30 cellular contexts compared by ENCODE assay signal in the genomic region with DNA sequence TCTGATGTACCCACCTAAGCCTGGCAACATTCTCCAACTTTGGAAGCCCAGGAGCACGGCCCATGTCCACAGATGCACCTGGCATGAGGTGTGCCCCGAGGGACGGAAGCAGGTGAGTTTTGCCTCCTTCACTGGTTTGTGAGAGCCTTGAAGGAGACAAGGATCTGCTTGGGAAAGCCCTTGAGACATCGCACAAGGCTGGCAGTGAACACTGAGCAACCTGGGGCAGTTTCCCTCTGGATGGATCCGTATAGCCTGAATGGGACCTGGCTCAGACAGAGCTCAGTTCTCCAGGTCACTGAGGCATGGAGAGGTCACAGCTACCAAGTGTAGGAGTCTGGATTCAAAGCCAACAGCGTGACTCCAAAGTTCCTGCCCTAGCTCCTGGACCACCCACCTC. TPM values are rescaled to one million over a fixed set of nuclear protein-coding genes. Genes with fewer than 3 reads are reported as not detected.
DNase-seq lines count a peak whose midpoint lies in the region; ATAC-seq and TF ChIP-seq lines count a peak whose summit lies in the region.
"Had no signal": no experiment of that assay in that cellular context is flagged by ENCODE, and none has a peak within 500 bp of the region (broad histone marks: within the 10 kb centered on the region; RNA-seq: fewer than 3 reads in every experiment).

No MANE protein-coding gene starts in this region.

- BruUV-seq in Panc1 (replicated peaks; lab: Mats Ljungman, UMichigan) = no TSS peak

- POLR2A ChIA-PET in Panc1 (lab: Charles Lee) = no interaction called here

- no peak overlapping the region for H3K18ac ChIP-seq in mesenchymal stem cell (ENCODE audit: low read depth in 1 of 2, low read length in 2 of 2)

- no peaks in the 10 kb centered on the region for H3K27me3 ChIP-seq in Panc1 (ENCODE audit: control insufficient read depth, insufficient read depth, low read length)
- H3K27me3 ChIP-seq in mesenchymal stem cell (ENCODE audit: control insufficient read depth in 1 of 2, insufficient read depth in 1 of 2, low read length in 2 of 2) = no peaks in the 10 kb centered on the region
- H3K27me3 ChIP-seq in thyroid gland = no peaks in the 10 kb centered on the region
- H3K27me3 ChIP-seq: BE2C, BLaER1 had no signal

- H3K27ac ChIP-seq in Panc1 (ENCODE audit: low read length) = no peak overlapping the region
- no peak overlapping the region for H3K27ac ChIP-seq in mesenchymal stem cell (ENCODE audit: low read length, poor library complexity, severe bottlenecking)
- H3K27ac ChIP-seq in thyroid gland = no peak overlapping the region
- H3K27ac ChIP-seq: BLaER1 had no signal

- H2BK120ac ChIP-seq in mesenchymal stem cell (ENCODE audit: low read depth, low read length) = no peak overlapping the region

- ATAC-seq in Panc1 (0 out of 2 replicates have a peak, but pooled peaks have one; percentile 34), HG03457 (IDR thresholded peaks at IDR 0.05; ENCODE audit: unreplicated experiment) (no peak)
- ATAC-seq: GM12878 had no signal

- no peak for TF ChIP-seq CTCF in Panc1 (IDR thresholded peaks at IDR 0.05)
- no peak for TF ChIP-seq CTCF in thyroid gland (IDR thresholded peaks at IDR 0.05)
- no peak for TF ChIP-seq CTCF in lower leg skin (IDR thresholded peaks at IDR 0.05)

- CTCF ChIA-PET in Panc1 (lab: Charles Lee) = no interaction called here

- no peak overlapping the region for H3K14ac ChIP-seq in mesenchymal stem cell (ENCODE audit: low read length in 2 of 2)

- no peak overlapping the region for H3K23ac ChIP-seq in mesenchymal stem cell (ENCODE audit: low read length in 2 of 2)

- no peak overlapping the region for H3K9ac ChIP-seq in mesenchymal stem cell (ENCODE audit: low read length)
- H3K9ac ChIP-seq: BLaER1 had no signal

- TF ChIP-seq POLR2A in thyroid gland (IDR thresholded peaks at IDR 0.05) = no peak
- TF ChIP-seq POLR2A in lower leg skin (IDR thresholded peaks at IDR 0.05) = no peak

- 56% methylated on average over 6 of the region's 6 CpGs for WGBS in mesenchymal stem cell
- 21 to 48% methylated on average over 3 to 5 of the region's 6 CpGs for WGBS in thyroid gland, 2 donors
- WGBS in lower leg skin, 2 donors = 69 to 91% methylated on average over 4 to 5 of the region's 6 CpGs

- H3K4me2 ChIP-seq in mesenchymal stem cell (ENCODE audit: low read length, poor library complexity, severe bottlenecking) = no peak overlapping the region
- H3K4me2 ChIP-seq: BLaER1 had no signal

- H3K79me1 ChIP-seq in mesenchymal stem cell (replicated peaks; ENCODE audit: low read length, poor library complexity, severe bottlenecking) = no peaks in the 10 kb centered on the region

- H3K4me1 ChIP-seq in Panc1 (ENCODE audit: control insufficient read depth, insufficient read depth, low read length) (no peaks in the 10 kb centered on the region), mesenchymal stem cell (ENCODE audit: control insufficient read depth, insufficient read depth, low read depth, low read length) (no peaks in the 10 kb centered on the region), thyroid gland (peaks cover 4 to 14% of the 10 kb centered on the region in 2 donors)
- H3K4me1 ChIP-seq: BE2C had no signal

- H3K4me3 ChIP-seq in Panc1 (ENCODE audit: low read depth in 2 of 2, low read length in 2 of 2) (no peak overlapping the region), iPS-18c (ENCODE audit: insufficient read depth, low read depth, low read length) (peak overlapping the region; percentile 20; the same call in 1 of the 2 replicates), mesenchymal stem cell (ENCODE audit: insufficient read depth in 1 of 2, low read depth in 1 of 2, low read length in 2 of 2) (no peak overlapping the region), thyroid gland (replicated peaks in 1 of 3) (no peak overlapping the region), lower leg skin (ENCODE audit: low read depth, poor library complexity, severe bottlenecking) (no peak overlapping the region)
- H3K4me3 ChIP-seq: BLaER1, GM12878 had no signal

- intact Hi-C loops in Panc1 (cut with micrococcal nuclease; ENCODE audit: unreplicated experiment) = no loop called here
- intact Hi-C loops in thyroid gland (cut with DNase I) = no loop called here
- intact Hi-C loops in lower leg skin (cut with DNase I; ENCODE audit: low total_unique reads) = no loop called here

- H4K91ac ChIP-seq in mesenchymal stem cell (ENCODE audit: low read length) = peak overlapping the region; percentile 27

- H4K8ac ChIP-seq in mesenchymal stem cell (ENCODE audit: low read length) = no peak overlapping the region

- DNase-seq in Panc1 (ENCODE audit: low read depth, low spot score) (no peak), mesenchymal stem cell (no peak), thyroid gland (peak; percentile 55 to 64), lower leg skin (ENCODE audit: low spot score in 2 of 2) (no peak), NAMALWA (ENCODE audit: low spot score) (no peak), NCI-H146 treated with DMSO at 0.1 percent for 48 hours (lab: John Stamatoyannopoulos, UW; ENCODE audit: unreplicated experiment) (no peak)
- DNase-seq: 8988T; ACHN; BE2C; C1 segment of cervical spinal cord; CD4-positive, alpha-beta memory T cell; CD4-positive, CD25-positive, alpha-beta regulatory T cell; CD8-positive, alpha-beta memory T cell; COR-L47; DMS 273 treated with DMSO at 0.1 percent for 48 hours; DMS153; DMS53; DMS79; DND-41; EL; GDM1 had no signal

- no peak overlapping the region for H2BK12ac ChIP-seq in mesenchymal stem cell (ENCODE audit: low read length in 2 of 2)

- H2AK5ac ChIP-seq in mesenchymal stem cell (ENCODE audit: low read length, severe bottlenecking) = no peak overlapping the region

- H2BK5ac ChIP-seq in mesenchymal stem cell (ENCODE audit: low read depth, low read length, poor library complexity, severe bottlenecking) = no peak overlapping the region

- H3K9me3 ChIP-seq in Panc1 (ENCODE audit: control insufficient read depth, insufficient read depth, low read depth, low read length) (no peaks in the 10 kb centered on the region), iPS-18c (ENCODE audit: control insufficient read depth, insufficient read depth, low read length) (peaks cover 14% of the 10 kb centered on the region), mesenchymal stem cell (ENCODE audit: control insufficient read depth, low read length) (no peaks in the 10 kb centered on the region), thyroid gland (no peaks in the 10 kb centered on the region)
- H3K9me3 ChIP-seq: BE2C, BLaER1 had no signal

- H3K4ac ChIP-seq in mesenchymal stem cell (ENCODE audit: low read depth in 1 of 2, low read length in 2 of 2) = no peak overlapping the region

- H2BK15ac ChIP-seq in mesenchymal stem cell (ENCODE audit: low read depth, poor library complexity, severe bottlenecking) = no peak overlapping the region

- H3K36me3 ChIP-seq in Panc1 (ENCODE audit: control insufficient read depth, insufficient read depth, low read length) = no peaks in the 10 kb centered on the region
- H3K36me3 ChIP-seq in mesenchymal stem cell (ENCODE audit: control insufficient read depth in 1 of 2, insufficient read depth in 2 of 2, low read depth in 1 of 2, low read length in 2 of 2) = no peaks in the 10 kb centered on the region
- no peaks in the 10 kb centered on the region for H3K36me3 ChIP-seq in thyroid gland
- H3K36me3 ChIP-seq: BE2C, BLaER1 had no signal

- no peak overlapping the region for H2AFZ ChIP-seq in mesenchymal stem cell (ENCODE audit: low read depth, low read length)

- in situ Hi-C loops in Panc1 (cut with HindIII; ENCODE audit: low pct_unique_long_range_greater_than_20kb, low sequenced_read_pairs) = no loop called here

RNA-seq across cellular contexts. Expression of a gene that starts 8.8 kb away (rescaled TPM):
- total RNA-seq in Panc1 (2021; ENCODE audit: unreplicated experiment) (not detected), thyroid gland (10 to 100 TPM; 26.3 to 38.5 (median 34.5) TPM), lower leg skin (1 to 10 TPM in 3 of 4 donors, not detected in 1; 2.0 to 7.5 (median 6.1) TPM)
- 0.78 TPM for polyA plus RNA-seq in Panc1 (2012; ENCODE audit: insufficient read length)
- polyA plus RNA-seq in mesenchymal stem cell (2013, experiment 1 of 2) = not detected
- not detected for polyA plus RNA-seq in mesenchymal stem cell (2013, experiment 2 of 2)
- total RNA-seq: A673; CD4-positive, CD25-positive, alpha-beta regulatory T cell; CD8-positive, alpha-beta memory T cell; Daoy; G401; GM12878 had no signal
- polyA plus RNA-seq: AG04450; CD14-positive monocyte; CD8-positive, alpha-beta memory T cell; GM12878 had no signal

RNA-seq across cellular contexts. Expression of a gene that starts 18.7 kb away (rescaled TPM):
- total RNA-seq in Panc1 (2021; ENCODE audit: unreplicated experiment) (666 TPM), thyroid gland (100 to 1,000 TPM; 347 to 507 (median 416) TPM), lower leg skin (100 to 1,000 TPM; 214 to 287 (median 259) TPM)
- polyA plus RNA-seq in Panc1 (2012; ENCODE audit: insufficient read length) = 680 TPM
- 202 TPM for polyA plus RNA-seq in mesenchymal stem cell (2013, experiment 1 of 2)
- 217 TPM for polyA plus RNA-seq in mesenchymal stem cell (2013, experiment 2 of 2)

RNA-seq across cellular contexts. Expression of a gene that starts 32.2 kb away (rescaled TPM):
- total RNA-seq in Panc1 (2021; ENCODE audit: unreplicated experiment) (0.67 TPM), thyroid gland (1 to 10 TPM in 3 of 4 donors, under 1 TPM in 1; 0.78 to 3.5 (median 1.8) TPM), lower leg skin (1 to 10 TPM in 2 of 4 donors, under 1 TPM in 2; 0.78 to 3.7 (median 1.2) TPM)
- polyA plus RNA-seq in Panc1 (2012; ENCODE audit: insufficient read length) = 1.3 TPM
- 0.10 TPM for polyA plus RNA-seq in mesenchymal stem cell (2013, experiment 1 of 2)
- polyA plus RNA-seq in mesenchymal stem cell (2013, experiment 2 of 2) = 0.05 TPM
- total RNA-seq: G401 had no signal
- polyA plus RNA-seq: CD14-positive monocyte had no signal

Comparison
In these comparisons a context has a peak if more than half of its experiments do, and no peak if none do; other contexts are left out.
1. DNase-seq: peak in thyroid gland (2 of 2); none in Panc1 (single experiment), mesenchymal stem cell (single experiment), lower leg skin (0 of 2), NAMALWA (single experiment) and NCI-H146 treated with DMSO at 0.1 percent for 48 hours (single experiment).